8 cellular contexts compared by ENCODE assay signal in the genomic region with DNA sequence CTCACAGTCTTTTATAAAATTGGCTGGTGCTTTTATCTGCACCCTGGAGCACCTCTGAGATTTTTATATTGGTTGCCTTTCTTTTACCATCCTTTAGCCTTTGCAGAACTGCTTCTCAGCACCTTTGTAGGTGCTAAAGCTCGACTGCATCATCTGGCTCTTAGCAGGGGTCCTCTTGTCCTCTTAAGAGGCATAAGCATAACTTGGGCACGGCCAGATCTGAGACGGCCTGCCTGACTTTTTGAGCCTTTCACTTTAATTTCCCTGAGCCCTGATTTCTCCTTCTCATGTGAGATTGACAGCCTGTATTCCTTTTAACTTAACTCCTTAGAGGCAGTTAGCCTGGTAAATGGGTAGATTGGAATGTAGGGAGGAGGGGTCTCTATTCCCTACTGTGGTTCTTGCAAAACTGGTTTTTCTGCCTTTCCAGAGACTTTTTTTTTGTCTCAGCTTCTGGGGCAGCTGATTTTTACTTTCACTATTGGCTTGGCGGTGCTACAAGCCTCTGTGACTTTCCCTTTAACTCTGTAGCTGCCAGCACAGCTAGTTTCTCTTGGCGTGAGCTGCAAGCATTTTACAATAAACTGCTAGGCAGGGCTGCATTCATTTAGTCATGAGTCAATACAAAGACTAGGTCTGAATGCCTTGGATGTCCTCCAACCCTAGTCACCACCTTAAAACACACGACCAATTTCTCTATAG. TPM values are rescaled to one million over a fixed set of nuclear protein-coding genes. Genes with fewer than 3 reads are reported as not detected.
DNase-seq lines count a peak whose midpoint lies in the region; ATAC-seq and TF ChIP-seq lines count a peak whose summit lies in the region.

No MANE protein-coding gene starts in this region.

- ATAC-seq in GM21723 (IDR thresholded peaks at IDR 0.05; ENCODE audit: unreplicated experiment): peak; percentile 79
- ATAC-seq in activated CD8-positive, alpha-beta T cell treated with anti-CD3 and anti-CD28 coated beads, Interleukin-2, amount 10 ng/mL, durations not matched to agents 7 days and 5 days: peak; percentile 80
- ATAC-seq in heart right ventricle: peak; percentile 60 to 86 (median 76)

- peak overlapping the region; percentile 92 for H3K27ac Mint-ChIP-seq in activated CD8-positive, alpha-beta T cell treated with anti-CD3 and anti-CD28 coated beads, Interleukin-2, amount 10 ng/mL, durations not matched to agents 7 days and 5 days
- H3K27ac Mint-ChIP-seq in endothelial cell (ENCODE audit: unreplicated experiment): no peak overlapping the region

- CTCF ChIA-PET in activated CD8-positive, alpha-beta T cell treated with anti-CD3 and anti-CD28 coated beads, Interleukin-2, amount 10 ng/mL, durations not matched to agents 7 days and 5 days (lab: Charles Lee): interaction anchor here (0.7 to 4.9 kb wide), 6 partner anchors 9 to 579 kb away, joined by 3 to 36 read pairs (median 3); partner anchors contain the start of gene ZPBP

- DNase-seq in GM12864 (ENCODE audit: low read depth) (no peak), Karpas-422 (peak; percentile 69), heart right ventricle (peak in 1 of 2 donors; percentile 15), putamen (ENCODE audit: low spot score) (peak; percentile 5), endothelial cell (ENCODE audit: low spot score) (no peak), cerebellar nuclear complex (lab: John Stamatoyannopoulos, UW) (no peak)
- peak; percentile 60 for DNase-seq in activated CD8-positive, alpha-beta T cell treated with anti-CD3 and anti-CD28 coated beads, Interleukin-2, amount 10 ng/mL, durations not matched to agents 7 days and 5 days

- H2AFZ ChIP-seq in Karpas-422 (ENCODE audit: low read length): peak overlapping the region; percentile 83

- peak overlapping the region; percentile 11 for H3K4me3 ChIP-seq in GM12864 (ENCODE audit: low read depth, low read length)
- H3K4me3 ChIP-seq in Karpas-422 (ENCODE audit: low read length): peak overlapping the region; percentile 63
- peak overlapping the region; percentile 30 to 70 (median 62) for H3K4me3 ChIP-seq in heart right ventricle

- WGBS in heart right ventricle, 2 donors: 3 to 4% methylated on average over 6 of the region's 6 CpGs

- peak overlapping the region; percentile 96 for H3K27ac ChIP-seq in Karpas-422 (ENCODE audit: low read length)
- H3K27ac ChIP-seq in heart right ventricle: peak overlapping the region in 8 of 10 donors; percentile 14 to 86 (median 44)

- H3K4me2 ChIP-seq in Karpas-422 (ENCODE audit: low read depth, low read length, poor library complexity, severe bottlenecking): peak overlapping the region; percentile 82

- H3K9me3 ChIP-seq in Karpas-422 (ENCODE audit: low read length) (peaks cover 11% of the 10 kb centered on the region), heart right ventricle (peaks cover 0 to 37% (median 13%) of the 10 kb centered on the region in 11 donors)

- H3K9me2 ChIP-seq in Karpas-422 (replicated peaks; ENCODE audit: insufficient read depth, low read length): no peaks in the 10 kb centered on the region

- H4K20me1 ChIP-seq in Karpas-422 (ENCODE audit: insufficient read depth, low read depth, low read length): no peaks in the 10 kb centered on the region

- peaks cover 25% of the 10 kb centered on the region for H3K9me3 Mint-ChIP-seq in activated CD8-positive, alpha-beta T cell treated with anti-CD3 and anti-CD28 coated beads, Interleukin-2, amount 10 ng/mL, durations not matched to agents 7 days and 5 days (ENCODE audit: insufficient read depth)
- peaks cover 11% of the 10 kb centered on the region for H3K9me3 Mint-ChIP-seq in endothelial cell (ENCODE audit: unreplicated experiment)

- H3K27me3 Mint-ChIP-seq in activated CD8-positive, alpha-beta T cell treated with anti-CD3 and anti-CD28 coated beads, Interleukin-2, amount 10 ng/mL, durations not matched to agents 7 days and 5 days (ENCODE audit: low read depth): peaks cover 5% of the 10 kb centered on the region
- H3K27me3 Mint-ChIP-seq in endothelial cell (ENCODE audit: unreplicated experiment): peaks cover 5% of the 10 kb centered on the region

- H3K4me3 Mint-ChIP-seq in activated CD8-positive, alpha-beta T cell treated with anti-CD3 and anti-CD28 coated beads, Interleukin-2, amount 10 ng/mL, durations not matched to agents 7 days and 5 days: peak overlapping the region; percentile 83
- H3K4me3 Mint-ChIP-seq in endothelial cell (ENCODE audit: unreplicated experiment): no peak overlapping the region

- intact Hi-C loops in heart right ventricle (cut with DNase I): no loop called here

- H3K27me3 ChIP-seq in Karpas-422 (ENCODE audit: low read length) (no peaks in the 10 kb centered on the region), heart right ventricle (no peaks in the 10 kb centered on the region)

- TF ChIP-seq CTCF in GM12864 (IDR thresholded peaks at IDR 0.05; ENCODE audit: low read depth, low read length, missing control alignments) (no peak), heart right ventricle (IDR thresholded peaks at IDR 0.05) (no peak), endothelial cell (IDR thresholded peaks at IDR 0.05; ENCODE audit: unreplicated experiment) (no peak)

- peaks cover 3% of the 10 kb centered on the region; the same call in 1 of the 2 replicates for H3K36me3 ChIP-seq in Karpas-422 (ENCODE audit: insufficient read depth, low read length)
- H3K36me3 ChIP-seq in heart right ventricle: no peaks in the 10 kb centered on the region

- peak overlapping the region; percentile 70 for H3K9ac ChIP-seq in Karpas-422 (ENCODE audit: low read length)

- no peaks in the 10 kb centered on the region for H3K79me2 ChIP-seq in Karpas-422 (ENCODE audit: low read length)

- H3K4me1 ChIP-seq in Karpas-422 (ENCODE audit: low read length) (peaks cover 37% of the 10 kb centered on the region), heart right ventricle (peaks cover 0 to 19% (median 12%) of the 10 kb centered on the region in 9 donors)

- peaks cover 9% of the 10 kb centered on the region for H3K36me3 Mint-ChIP-seq in activated CD8-positive, alpha-beta T cell treated with anti-CD3 and anti-CD28 coated beads, Interleukin-2, amount 10 ng/mL, durations not matched to agents 7 days and 5 days (ENCODE audit: low read depth)
- H3K36me3 Mint-ChIP-seq in endothelial cell (ENCODE audit: low read depth, unreplicated experiment): peaks cover 1% of the 10 kb centered on the region

- POLR2A ChIA-PET in activated CD8-positive, alpha-beta T cell treated with anti-CD3 and anti-CD28 coated beads, Interleukin-2, amount 10 ng/mL, durations not matched to agents 7 days and 5 days (lab: Charles Lee): interaction anchor here (1.0 kb wide), 1 partner anchor 17 kb away, joined by 3 read pairs; no protein-coding TSS in a partner anchor

- peaks cover 21% of the 10 kb centered on the region for H3K4me1 Mint-ChIP-seq in activated CD8-positive, alpha-beta T cell treated with anti-CD3 and anti-CD28 coated beads, Interleukin-2, amount 10 ng/mL, durations not matched to agents 7 days and 5 days (ENCODE audit: low read depth)
- H3K4me1 Mint-ChIP-seq in endothelial cell (ENCODE audit: unreplicated experiment): no peaks in the 10 kb centered on the region

RNA-seq across cellular contexts. Expression of gene ZPBP, which starts 24.0 kb away (rescaled TPM):
- total RNA-seq in Karpas-422 (2014; rRNA removed; shearing (Covaris generic); ENCODE audit: low replicate concordance): not detected in 2 replicates
- not detected for total RNA-seq in activated CD8-positive, alpha-beta T cell treated with anti-CD3 and anti-CD28 coated beads, Interleukin-2, amount 10 ng/mL, durations not matched to agents 7 days and 5 days
- total RNA-seq in heart right ventricle (not detected), endothelial cell (ENCODE audit: unreplicated experiment) (not detected)
- polyA plus RNA-seq in heart right ventricle: not detected

Comparison
In these comparisons a context has a peak if more than half of its experiments do, and no peak if none do; other contexts are left out.
1. DNase-seq: peak in Karpas-422 (single experiment), activated CD8-positive, alpha-beta T cell treated with anti-CD3 and anti-CD28 coated beads, Interleukin-2, amount 10 ng/mL, durations not matched to agents 7 days and 5 days (single experiment) and putamen (single experiment); none in GM12864 (single experiment), endothelial cell (single experiment) and cerebellar nuclear complex (0 of 2).
2. H3K4me3 ChIP-seq: peak in every context shown above with its lines; median percentile 63 in Karpas-422; 62 in heart right ventricle; 11 in GM12864.
3. Peak in every context shown above with its lines, with median percentiles within 50 percentile points of each other: ATAC-seq.